21 cellular contexts compared by ENCODE assay signal in genomic region chr7:45970454-45970853, GRCh38. TPM values are rescaled to one million over a fixed set of nuclear protein-coding genes. Genes with fewer than 3 reads are reported as not detected.
A peak's percentile ranks its signal among the peaks of the same experiment; 100 is the strongest.
DNase-seq lines count a peak whose midpoint lies in the region; ATAC-seq, FAIRE-seq and TF ChIP-seq lines count a peak whose summit lies in the region.
"Had no signal": no experiment of that assay in that cellular context is flagged by ENCODE, and none has a peak within 500 bp of the region (broad histone marks: within the 10 kb centered on the region; RNA-seq: fewer than 3 reads in every experiment).

No MANE protein-coding gene starts in this region.

- no peak for TF ChIP-seq RAD21 in A549 (conservative IDR thresholded peaks at IDR 0.05 in 1 of 2, IDR thresholded peaks at IDR 0.05 in 1 of 2)

- H3K9me3 ChIP-seq in A549: peaks cover 7% of the 10 kb centered on the region; the same call in 1 of the 3 replicates
- no peaks in the 10 kb centered on the region; the same call in 1 of the 2 replicates for H3K9me3 ChIP-seq in PC-9 (ENCODE audit: insufficient read depth, low read depth)
- no peaks in the 10 kb centered on the region for H3K9me3 ChIP-seq in GM23248 (ENCODE audit: low read depth)
- H3K9me3 ChIP-seq: BE2C had no signal

- no peaks in the 10 kb centered on the region for H4K20me1 ChIP-seq in PC-9 (ENCODE audit: insufficient read depth)
- no peaks in the 10 kb centered on the region for H4K20me1 ChIP-seq in GM23248 (ENCODE audit: insufficient read depth)

- TF ChIP-seq CTCF in A549 (IDR thresholded peaks at IDR 0.05): no peak
- no peak for TF ChIP-seq CTCF in PC-9 (conservative IDR thresholded peaks at IDR 0.05)
- TF ChIP-seq CTCF in coronary artery (IDR thresholded peaks at IDR 0.05): no peak
- TF ChIP-seq CTCF in osteocyte (IDR thresholded peaks at IDR 0.05): no peak

- TF ChIP-seq EP300 in A549 (IDR thresholded peaks at IDR 0.05): no peak

- H3F3A ChIP-seq in PC-9 (ENCODE audit: insufficient read depth, low read depth): no peaks in the 10 kb centered on the region
- no peaks in the 10 kb centered on the region for H3F3A ChIP-seq in GM23248 (ENCODE audit: insufficient read depth)

- H3K9me3 Mint-ChIP-seq in osteocyte (ENCODE audit: unreplicated experiment): no peaks in the 10 kb centered on the region

- H3K4me3 ChIP-seq in A549 (no peak overlapping the region), PC-9 (no peak overlapping the region), coronary artery (no peak overlapping the region), GM23248 (no peak overlapping the region)

- no peaks in the 10 kb centered on the region for H3K36me3 Mint-ChIP-seq in osteocyte (ENCODE audit: unreplicated experiment)

- 100% methylated on average over 2 of the region's 2 CpGs for WGBS in A549 (ENCODE audit: missing lambda C conversion rate)
- WGBS in GM23248 (ENCODE audit: low coverage in 1 of 2, low lambda C conversion rate in 2 of 2, missing lambda C conversion rate in 2 of 2), 2 experiments: 94 to 98% methylated on average over 2 of the region's 2 CpGs

- POLR2A ChIA-PET in A549 (lab: Yijun Ruan, JAX): no interaction called here
- POLR2A ChIA-PET in PC-9 (lab: Charles Lee; ENCODE audit: unreplicated experiment): no interaction called here

- TF ChIP-seq POLR2A in A549 (IDR thresholded peaks at IDR 0.05; ENCODE audit: low read length): no peak

- no peak overlapping the region for H3K4me3 Mint-ChIP-seq in osteocyte (ENCODE audit: unreplicated experiment)

- peaks cover 30% of the 10 kb centered on the region for H3K4me1 Mint-ChIP-seq in osteocyte (ENCODE audit: unreplicated experiment)

- no peaks in the 10 kb centered on the region for H3K27me3 Mint-ChIP-seq in osteocyte (ENCODE audit: unreplicated experiment)

- peak overlapping the region; percentile 61 for H3K27ac Mint-ChIP-seq in osteocyte (ENCODE audit: unreplicated experiment)

- H3K36me3 ChIP-seq in PC-9 (ENCODE audit: low read depth) (no peaks in the 10 kb centered on the region), GM23248 (ENCODE audit: low read depth) (no peaks in the 10 kb centered on the region)
- H3K36me3 ChIP-seq: BE2C had no signal

- no peak overlapping the region for H3K9ac ChIP-seq in GM23248
- H3K9ac ChIP-seq: KMS-11 had no signal

- H3K4me1 ChIP-seq in A549 (peaks cover 23% of the 10 kb centered on the region), PC-9 (replicated peaks; ENCODE audit: insufficient read depth) (peaks cover 5% of the 10 kb centered on the region), GM23248 (ENCODE audit: insufficient read depth) (no peaks in the 10 kb centered on the region)
- H3K4me1 ChIP-seq: BE2C had no signal

- no peaks in the 10 kb centered on the region for H3K79me2 ChIP-seq in PC-9 (ENCODE audit: low read depth)
- no peaks in the 10 kb centered on the region for H3K79me2 ChIP-seq in GM23248 (ENCODE audit: insufficient read depth)

- peak overlapping the region; percentile 41 to 98; a peak in 4 of 6 replicates for H3K27ac ChIP-seq in A549
- no peak overlapping the region for H3K27ac ChIP-seq in PC-9
- peak overlapping the region; percentile 19 to 61 for H3K27ac ChIP-seq in coronary artery
- no peak overlapping the region for H3K27ac ChIP-seq in GM23248
- H3K27ac ChIP-seq: KMS-11 had no signal

- H2AFZ ChIP-seq in PC-9 (peak overlapping the region; percentile 47), GM23248 (no peak overlapping the region)

- H3K9me2 ChIP-seq in PC-9 (ENCODE audit: insufficient read depth): no peaks in the 10 kb centered on the region
- H3K9me2 ChIP-seq in GM23248 (ENCODE audit: insufficient read depth): no peaks in the 10 kb centered on the region

- CTCF ChIA-PET in A549 (lab: Yijun Ruan, JAX): interaction anchor here (1.1 to 5.7 kb wide), 3 partner anchors 13 to 382 kb away, joined by 3 to 35 read pairs (median 3); partner anchors contain the start of gene IGFBP3
- CTCF ChIA-PET in PC-9 (lab: Charles Lee): no interaction called here

- no peak for ATAC-seq in A549
- ATAC-seq: Right ventricle myocardium inferior had no signal

- in situ Hi-C loops in GM23248 (cut with MboI): no loop called here

- H3K4me2 ChIP-seq in A549 (no peak overlapping the region), PC-9 (no peak overlapping the region), GM23248 (ENCODE audit: unreplicated experiment) (no peak overlapping the region)
- H3K4me2 ChIP-seq: KMS-11 had no signal

- no TSS peak for BruUV-seq in PC-9 (replicated peaks; lab: Mats Ljungman, UMichigan)

- DNase-seq in A549 (ENCODE audit: low read depth in 1 of 2, low spot score in 1 of 2): no peak
- DNase-seq in PC-9: peak in 1 of 2 experiments; percentile 33
- DNase-seq in coronary artery (ENCODE audit: low spot score): no peak
- DNase-seq in osteocyte (ENCODE audit: extremely low spot score, unreplicated experiment): no peak
- DNase-seq in GM23248: no peak
- no peak for DNase-seq in NAMALWA (ENCODE audit: low spot score)
- no peak for DNase-seq in activated T-cell treated with anti-CD3 and anti-CD28 coated beads, Interleukin-2, amount 50 U/mL, for 48 hours
- DNase-seq: BE2C, HCEC 1CT, NCI-H1105 treated with DMSO at 0.1 percent for 48 hours, NCI-H2029 treated with DMSO at 0.1 percent for 48 hours, NCI-H2171, NCI-H345, NCI-H524, NCI-H774 had no signal

- intact Hi-C loops in PC-9 (cut with micrococcal nuclease; ENCODE audit: unreplicated experiment): no loop called here

- H3K27me3 ChIP-seq in PC-9 (ENCODE audit: insufficient read depth, low read depth) (no peaks in the 10 kb centered on the region), GM23248 (replicated peaks; ENCODE audit: insufficient read depth) (no peaks in the 10 kb centered on the region)
- H3K27me3 ChIP-seq: BE2C had no signal

- no peak for FAIRE-seq in A549 (lab: Jason Lieb, UNC)
- FAIRE-seq: D721Med, RCC 7860 had no signal

TF ChIP-seq in A549, 52 proteins besides CTCF, POLR2A, EP300 and RAD21:
- TF ChIP-seq TFCP2L1 (CRISPR knock-in tag; IDR thresholded peaks at IDR 0.05) (no peak), ESRRA (IDR thresholded peaks at IDR 0.05; ENCODE audit: borderline replicate concordance, low read length) (no peak), MAX (IDR thresholded peaks at IDR 0.05) (no peak), NR3C1 (IDR thresholded peaks at IDR 0.05) (no peak), FOSB (CRISPR knock-in tag; IDR thresholded peaks at IDR 0.05) (no peak), HMGXB4 (CRISPR knock-in tag; IDR thresholded peaks at IDR 0.05; ENCODE audit: borderline replicate concordance) (no peak), SMC3 (IDR thresholded peaks at IDR 0.05) (no peak), HDAC2 (IDR thresholded peaks at IDR 0.05) (no peak), HEYL (CRISPR knock-in tag; IDR thresholded peaks at IDR 0.05) (no peak), HOXB5 (CRISPR knock-in tag; IDR thresholded peaks at IDR 0.05) (no peak), MAFK (IDR thresholded peaks at IDR 0.05; ENCODE audit: partially characterized antibody) (no peak), RFX5 (IDR thresholded peaks at IDR 0.05) (no peak), CBX8 (IDR thresholded peaks at IDR 0.05) (no peak), MAZ (IDR thresholded peaks at IDR 0.05; ENCODE audit: borderline replicate concordance, low read depth, low read length) (no peak), SREBF2 (IDR thresholded peaks at IDR 0.05) (no peak), RNF2 (IDR thresholded peaks at IDR 0.05; ENCODE audit: borderline replicate concordance, low read depth) (no peak), BCL3 (IDR thresholded peaks at IDR 0.05) (no peak), POLR2AphosphoS2 (conservative IDR thresholded peaks at IDR 0.05; ENCODE audit: low read length) (no peak), CHD2 (IDR thresholded peaks at IDR 0.05; ENCODE audit: low read length, partially characterized antibody) (no peak)

RNA-seq across cellular contexts. Expression of gene IGFBP3, which starts 49.4 kb away (rescaled TPM):
- polyA plus RNA-seq in A549 (2011; rRNA removed) (291 and 316 TPM in 2 replicates), A549 (2017; fragmentation: RNase III; extraction: RNeasy Plus Mini Kit Qiagen cat#74134 plus additional on column Dnase treatment) (153 to 187 TPM (median 159 TPM) in 3 replicates), GM23248 (2016; fragmentation: Nextera tagmentation; extraction: Ambion mirVana) (17,437 and 17,601 TPM in 2 replicates)
- 154 and 218 TPM in 2 replicates for polyA plus RNA-seq in A549 (2012; cell fraction: cytosol; rRNA removed)
- 290 and 454 TPM in 2 replicates for polyA plus RNA-seq in A549 (2012; cell fraction: nucleus; rRNA removed)
- polyA minus RNA-seq in A549 (2011; rRNA and poly(A)+ RNA removed): 147 and 182 TPM in 2 replicates
- total RNA-seq in PC-9 (2021) (237 and 386 TPM in 2 replicates), osteocyte (294 and 321 TPM in 2 replicates)
- 29,310 and 34,986 TPM in 2 replicates for total RNA-seq in GM23248 (2014; rRNA removed; shearing (Covaris generic))
- total RNA-seq: HT1080, OCI-LY7 had no signal

Comparison
In these comparisons a context has a peak if more than half of its experiments do, and no peak if none do; other contexts are left out.
1. H3K27ac ChIP-seq: peak in A549 (2 of 2) and coronary artery (2 of 2); none in PC-9 (single experiment) and GM23248 (single experiment).
2. RNA of gene IGFBP3, which starts 49.4 kb away (total RNA-seq): 29,310 to 34,986 TPM in GM23248; 294 to 321 TPM in osteocyte and 237 to 386 TPM in PC-9; every median in the first group is over 10 times any median in the second.